In the genomic region with DNA sequence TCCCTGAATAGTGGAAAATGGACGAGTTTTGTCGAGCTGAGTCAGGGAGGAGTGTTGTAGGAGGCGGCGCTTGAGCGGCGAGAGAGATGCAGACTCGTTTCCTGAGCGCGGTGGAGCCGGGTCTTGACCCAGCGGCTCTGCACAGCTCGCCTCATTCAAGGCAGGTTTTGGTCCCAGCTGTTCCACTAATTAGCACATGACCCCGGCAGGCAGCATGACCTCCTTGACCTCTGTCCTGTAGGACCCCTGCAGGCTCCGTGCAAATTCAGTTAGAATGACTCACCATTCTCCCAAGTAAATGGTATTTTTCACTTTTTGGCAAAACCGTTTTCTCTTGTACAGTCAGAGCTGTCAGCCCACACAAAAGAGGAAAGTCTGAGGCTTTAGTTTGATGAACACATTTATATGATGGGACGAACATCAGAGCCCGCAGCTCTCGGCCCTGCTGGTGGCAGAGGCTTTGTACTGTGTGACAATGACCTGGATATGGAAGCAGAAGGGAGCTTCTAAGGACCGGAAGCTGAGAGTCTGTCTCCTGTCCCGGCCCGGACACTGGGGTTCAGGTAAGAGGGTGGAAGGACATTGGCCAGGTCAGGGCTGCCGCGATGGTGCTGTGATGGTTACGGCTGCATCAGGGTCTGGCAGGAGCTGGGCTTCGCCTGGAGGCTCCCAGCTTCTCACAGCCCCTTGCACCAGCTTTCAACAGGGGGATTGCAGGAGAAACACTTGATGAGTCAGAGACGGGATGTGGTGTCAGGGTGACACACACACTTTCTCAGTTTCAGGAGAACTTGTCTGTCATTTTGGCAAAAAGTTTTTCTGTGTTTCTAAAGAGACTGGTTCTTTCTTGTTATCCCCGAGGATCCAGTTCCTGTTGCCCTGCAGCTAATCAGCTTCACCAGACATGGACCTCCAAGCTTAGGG, we compare ENCODE assay signal across 9 cellular contexts. TPM values are rescaled to one million over a fixed set of nuclear protein-coding genes. Genes with fewer than 3 reads are reported as not detected.
A peak's percentile ranks its signal among the peaks of the same experiment; 100 is the strongest.
DNase-seq lines count a peak whose midpoint lies in the region; ATAC-seq, FAIRE-seq and TF ChIP-seq lines count a peak whose summit lies in the region.
"Had no signal": no experiment of that assay in that cellular context is flagged by ENCODE, and none has a peak within 500 bp of the region (broad histone marks: within the 10 kb centered on the region; RNA-seq: fewer than 3 reads in every experiment).

No MANE protein-coding gene starts in this region.

- H2AFZ ChIP-seq in astrocyte (ENCODE audit: low read depth, low read length), result peak overlapping the region; percentile 89

- no peaks in the 10 kb centered on the region for H3K27me3 ChIP-seq in astrocyte (ENCODE audit: insufficient read depth, low read length)

- H3K4me3 Mint-ChIP-seq in astrocyte (ENCODE audit: unreplicated experiment) (peak overlapping the region; percentile 60), nephron (peak overlapping the region in 2 of 3 experiments; percentile 16 to 31)

- DNase-seq in astrocyte (ENCODE audit: low read depth) (peak; percentile 62), CD1c-positive myeloid dendritic cell (ENCODE audit: extremely low spot score) (no peak), mucosa of gallbladder (ENCODE audit: low spot score) (no peak)

- ATAC-seq in GM18499 (IDR thresholded peaks at IDR 0.05; ENCODE audit: insufficient read depth, unreplicated experiment), result peak; percentile 54
- ATAC-seq in HG03565 (IDR thresholded peaks at IDR 0.05; ENCODE audit: unreplicated experiment), result peak; percentile 43
- ATAC-seq in HG03108 (IDR thresholded peaks at IDR 0.05; ENCODE audit: unreplicated experiment), result no peak
- ATAC-seq in HG03280 (IDR thresholded peaks at IDR 0.05; ENCODE audit: unreplicated experiment), result no peak

- H3K9ac ChIP-seq in astrocyte (ENCODE audit: low read length), result peak overlapping the region; percentile 80

- H3K27ac Mint-ChIP-seq in astrocyte (ENCODE audit: unreplicated experiment) (peak overlapping the region; percentile 97), nephron (peak overlapping the region in 1 of 3 experiments; percentile 59)

- H3K36me3 Mint-ChIP-seq in astrocyte (ENCODE audit: low read depth, unreplicated experiment), result no peaks in the 10 kb centered on the region
- no peaks in the 10 kb centered on the region for H3K36me3 Mint-ChIP-seq in nephron (ENCODE audit: low read depth)

- no peaks in the 10 kb centered on the region for H3K9me3 ChIP-seq in astrocyte (ENCODE audit: insufficient read depth, low read depth, low read length)

- peak overlapping the region; percentile 44 for H3K4me3 ChIP-seq in astrocyte (ENCODE audit: insufficient read depth, low read depth, low read length)

- H3K9me3 Mint-ChIP-seq in astrocyte (ENCODE audit: unreplicated experiment) (no peaks in the 10 kb centered on the region), nephron (peaks cover 4% of the 10 kb centered on the region)

- no peaks in the 10 kb centered on the region for H3K36me3 ChIP-seq in astrocyte (ENCODE audit: insufficient read depth, low read length)

- H4K20me1 ChIP-seq in astrocyte (ENCODE audit: insufficient read depth, low read length), result no peaks in the 10 kb centered on the region

- H3K27me3 Mint-ChIP-seq in astrocyte (ENCODE audit: low read depth, unreplicated experiment) (peaks cover 3% of the 10 kb centered on the region), nephron (ENCODE audit: low read depth) (peaks cover 19% of the 10 kb centered on the region)

- H3K4me2 ChIP-seq in astrocyte (ENCODE audit: low read length), result peak overlapping the region; percentile 87

- H3K4me1 Mint-ChIP-seq in astrocyte (ENCODE audit: low read depth, unreplicated experiment), result peaks cover 25% of the 10 kb centered on the region
- peaks cover 21% of the 10 kb centered on the region for H3K4me1 Mint-ChIP-seq in nephron

- TF ChIP-seq CTCF in astrocyte (IDR thresholded peaks at IDR 0.05; ENCODE audit: insufficient read depth, low read depth, low read length) (no peak), nephron (IDR thresholded peaks at IDR 0.05; ENCODE audit: unreplicated experiment in 3 of 3) (no peak)

- H3K4me1 ChIP-seq in astrocyte (ENCODE audit: insufficient read depth, low read length), result peaks cover 21% of the 10 kb centered on the region

- FAIRE-seq in astrocyte (lab: Jason Lieb, UNC), result no peak

- H3K27ac ChIP-seq in astrocyte (ENCODE audit: low read depth, low read length), result peak overlapping the region; percentile 93

- no peaks in the 10 kb centered on the region for H3K79me2 ChIP-seq in astrocyte (ENCODE audit: insufficient read depth, low read length)

RNA-seq across cellular contexts. Expression of gene ALKAL2, which starts 29.9 kb away (rescaled TPM):
- 1.3 and 1.5 TPM in 2 replicates for total RNA-seq in astrocyte
- total RNA-seq in mucosa of gallbladder, result 69.5 TPM
- total RNA-seq: OCI-LY7 had no signal

RNA-seq across cellular contexts. Expression of gene ACP1, which starts 53.0 kb away (rescaled TPM):
- total RNA-seq in astrocyte, result 99.1 and 114 TPM in 2 replicates
- 95.0 TPM for total RNA-seq in mucosa of gallbladder

RNA-seq across cellular contexts. Expression of gene SH3YL1, which starts 53.9 kb away (rescaled TPM):
- total RNA-seq in astrocyte (23.0 and 27.3 TPM in 2 replicates), mucosa of gallbladder (196 TPM)

Comparison
In these comparisons a context has a peak if more than half of its experiments do, and no peak if none do; other contexts are left out.
1. ATAC-seq: peak in GM18499 (single experiment) and HG03565 (single experiment); none in HG03108 (single experiment) and HG03280 (single experiment).
2. RNA of gene ALKAL2, which starts 29.9 kb away (total RNA-seq): 69.5 TPM in mucosa of gallbladder (single experiment); 1.3 to 1.5 TPM in astrocyte; every median in the first group is over 10 times any median in the second.